In genomic region chr22:22682807-22683667, GRCh38 we compare ENCODE assay signal across 26 cellular contexts. TPM values are rescaled to one million over a fixed set of nuclear protein-coding genes. Genes with fewer than 3 reads are reported as not detected.
DNase-seq lines count a peak whose midpoint lies in the region; ATAC-seq and TF ChIP-seq lines count a peak whose summit lies in the region.
"Had no signal": no experiment of that assay in that cellular context is flagged by ENCODE, and none has a peak within 500 bp of the region (broad histone marks: within the 10 kb centered on the region; RNA-seq: fewer than 3 reads in every experiment).

No MANE protein-coding gene starts in this region.

- intact Hi-C loops in MCF 10A (cut with micrococcal nuclease) (no loop called here), breast epithelium (cut with DNase I; ENCODE audit: low total_unique reads) (no loop called here)

- TF ChIP-seq CTCF in MCF 10A (IDR thresholded peaks at IDR 0.05; ENCODE audit: unreplicated experiment) = no peak
- no peak for TF ChIP-seq CTCF in breast epithelium (IDR thresholded peaks at IDR 0.05)
- TF ChIP-seq CTCF in OCI-LY1 (IDR thresholded peaks at IDR 0.05; ENCODE audit: low read length) = no peak
- no peak for TF ChIP-seq CTCF in fibroblast of mammary gland (conservative IDR thresholded peaks at IDR 0.05; ENCODE audit: control insufficient read depth, insufficient read depth, low read depth, low read length)

- H3K27ac ChIP-seq in breast epithelium = no peak overlapping the region
- peak overlapping the region; percentile 99 for H3K27ac ChIP-seq in OCI-LY1 (ENCODE audit: low read depth, low read length, poor library complexity, severe bottlenecking)
- H3K27ac ChIP-seq: body of pancreas, parathyroid adenoma, SK-N-MC had no signal

- H3K9ac ChIP-seq in OCI-LY1 (ENCODE audit: low read length) = no peak overlapping the region; the same call in 1 of the 2 replicates
- H3K9ac ChIP-seq: parathyroid adenoma had no signal

- no peaks in the 10 kb centered on the region for H4K20me1 ChIP-seq in OCI-LY1 (ENCODE audit: insufficient read depth, low read length)

- no peak overlapping the region for H3K4me3 ChIP-seq in breast epithelium
- no peak overlapping the region for H3K4me3 ChIP-seq in OCI-LY1 (ENCODE audit: low read depth, low read length, poor library complexity, severe bottlenecking)
- no peak overlapping the region for H3K4me3 ChIP-seq in fibroblast of mammary gland (ENCODE audit: control insufficient read depth, low read depth, low read length)
- H3K4me3 ChIP-seq: body of pancreas, SK-N-MC had no signal

- no peaks in the 10 kb centered on the region for H3K9me3 ChIP-seq in breast epithelium
- H3K9me3 ChIP-seq in OCI-LY1 (ENCODE audit: low read length) = no peaks in the 10 kb centered on the region
- H3K9me3 ChIP-seq: body of pancreas had no signal

- no peaks in the 10 kb centered on the region for H3K36me3 Mint-ChIP-seq in MCF 10A (ENCODE audit: insufficient read depth, unreplicated experiment)
- H3K36me3 Mint-ChIP-seq: activated CD4-positive, alpha-beta memory T cell treated with anti-CD3 and anti-CD28 coated beads for 36 hours; CD4-positive, CD25-positive, alpha-beta regulatory T cell; type B pancreatic cell had no signal

- peaks cover 17% of the 10 kb centered on the region for H3K27me3 Mint-ChIP-seq in MCF 10A (ENCODE audit: insufficient read depth, unreplicated experiment)
- H3K27me3 Mint-ChIP-seq: activated B cell treated with CpG ODN at 0.5 μM for 24 hours; activated CD4-positive, alpha-beta memory T cell treated with anti-CD3 and anti-CD28 coated beads for 36 hours; stimulated activated naive CD8-positive, alpha-beta T cell treated with anti-CD3 and anti-CD28 coated beads, Interleukin-15, amount 100 ng/mL, for 72 hours had no signal

- H3K4me1 Mint-ChIP-seq in MCF 10A (ENCODE audit: insufficient read depth, unreplicated experiment) = peaks cover 5% of the 10 kb centered on the region
- H3K4me1 Mint-ChIP-seq: CD4-positive, CD25-positive, alpha-beta regulatory T cell; stimulated activated naive CD8-positive, alpha-beta T cell treated with anti-CD3 and anti-CD28 coated beads, Interleukin-15, amount 100 ng/mL, for 72 hours had no signal

- no peak overlapping the region for H3K4me2 ChIP-seq in OCI-LY1 (ENCODE audit: low read length)

- H2AFZ ChIP-seq in OCI-LY1 (ENCODE audit: low read length) = no peak overlapping the region
- H2AFZ ChIP-seq: parathyroid adenoma had no signal

- H3K27me3 ChIP-seq in breast epithelium (no peaks in the 10 kb centered on the region), OCI-LY1 (ENCODE audit: insufficient read depth, low read length) (no peaks in the 10 kb centered on the region)
- H3K27me3 ChIP-seq: body of pancreas had no signal

- BruUV-seq in MCF 10A (replicated peaks; lab: Mats Ljungman, UMichigan) = no TSS peak

- no peaks in the 10 kb centered on the region for H3F3A ChIP-seq in OCI-LY1 (ENCODE audit: insufficient read depth, low read length)

- CTCF ChIA-PET in MCF 10A (lab: Yijun Ruan, JAX) = interaction anchor here (1.7 to 3.7 kb wide), 2 partner anchors 10 to 16 kb away, joined by 14 to 17 read pairs; no protein-coding TSS in a partner anchor

- no peak for ATAC-seq in HG03457 (IDR thresholded peaks at IDR 0.05; ENCODE audit: unreplicated experiment)
- no peak for ATAC-seq in HG02571 (IDR thresholded peaks at IDR 0.05; ENCODE audit: unreplicated experiment)
- ATAC-seq in GM21717 (IDR thresholded peaks at IDR 0.05; ENCODE audit: unreplicated experiment) = no peak
- ATAC-seq: body of pancreas; stimulated activated naive CD8-positive, alpha-beta T cell treated with anti-CD3 and anti-CD28 coated beads, Interleukin-15, amount 100 ng/mL, for 72 hours had no signal

- H3K36me3 ChIP-seq in breast epithelium = no peaks in the 10 kb centered on the region
- H3K36me3 ChIP-seq in OCI-LY1 (ENCODE audit: insufficient read depth, low read length) = no peaks in the 10 kb centered on the region

- no peaks in the 10 kb centered on the region for H3K4me1 ChIP-seq in breast epithelium
- H3K4me1 ChIP-seq in OCI-LY1 (ENCODE audit: insufficient read depth, low read length, severe bottlenecking) = peaks cover 80% of the 10 kb centered on the region
- H3K4me1 ChIP-seq: body of pancreas, parathyroid adenoma had no signal

- POLR2A ChIA-PET in MCF 10A (lab: Yijun Ruan, JAX) = no interaction called here

- DNase-seq in MCF 10A (ENCODE audit: unreplicated experiment) = peak; percentile 34
- DNase-seq in breast epithelium (ENCODE audit: low spot score in 2 of 2) = no peak
- peak; percentile 63 for DNase-seq in fibroblast of mammary gland (ENCODE audit: low read depth)
- DNase-seq in NCI-H510A treated with DMSO at 0.1 percent for 48 hours (lab: John Stamatoyannopoulos, UW) = no peak
- DNase-seq: activated B cell treated with CpG ODN at 0.5 μM for 24 hours; activated CD4-positive, alpha-beta memory T cell treated with anti-CD3 and anti-CD28 coated beads for 36 hours; activated naive CD4-positive, alpha-beta T cell treated with anti-CD3 and anti-CD28 coated beads, Interleukin-2, amount 50 U/mL, for 16 hours; body of pancreas; CD4-positive, CD25-positive, alpha-beta regulatory T cell; cortex of kidney; DMS53; foreskin melanocyte; NCI-H774; stimulated activated CD4-positive, alpha-beta T cell treated with anti-CD3 and anti-CD28 coated beads, Interleukin-2, amount 100 ng/mL, for 24 hours; stimulated activated naive CD8-positive, alpha-beta T cell treated with anti-CD3 and anti-CD28 coated beads, Interleukin-15, amount 100 ng/mL, for 72 hours had no signal

- TF ChIP-seq POLR2A in breast epithelium (IDR thresholded peaks at IDR 0.05) = no peak

- no peaks in the 10 kb centered on the region for H3K9me2 ChIP-seq in OCI-LY1 (ENCODE audit: low read depth, low read length)

- H3K79me2 ChIP-seq in OCI-LY1 (ENCODE audit: insufficient read depth, low read length) = no peaks in the 10 kb centered on the region
- H3K79me2 ChIP-seq: parathyroid adenoma had no signal

- H3K27ac Mint-ChIP-seq in MCF 10A (ENCODE audit: low read depth, unreplicated experiment) = no peak overlapping the region
- H3K27ac Mint-ChIP-seq: activated B cell treated with CpG ODN at 0.5 μM for 24 hours; activated CD4-positive, alpha-beta memory T cell treated with anti-CD3 and anti-CD28 coated beads for 36 hours; stimulated activated naive CD8-positive, alpha-beta T cell treated with anti-CD3 and anti-CD28 coated beads, Interleukin-15, amount 100 ng/mL, for 72 hours; T-helper 2 cell treated with Interferon-gamma antibody and Interleukin-4, amounts not matched to agents 5 μg/mL and 100 μg/mL, for 36 hours; type B pancreatic cell had no signal

- H3K9me3 Mint-ChIP-seq in MCF 10A (ENCODE audit: unreplicated experiment) = no peaks in the 10 kb centered on the region
- H3K9me3 Mint-ChIP-seq: activated B cell treated with CpG ODN at 0.5 μM for 24 hours; activated CD4-positive, alpha-beta memory T cell treated with anti-CD3 and anti-CD28 coated beads for 36 hours; CD4-positive, CD25-positive, alpha-beta regulatory T cell; stimulated activated naive CD8-positive, alpha-beta T cell treated with anti-CD3 and anti-CD28 coated beads, Interleukin-15, amount 100 ng/mL, for 72 hours; T-helper 2 cell treated with Interferon-gamma antibody and Interleukin-4, amounts not matched to agents 5 μg/mL and 100 μg/mL, for 36 hours; type B pancreatic cell had no signal

- no peak overlapping the region for H3K4me3 Mint-ChIP-seq in MCF 10A (ENCODE audit: unreplicated experiment)
- H3K4me3 Mint-ChIP-seq: activated B cell treated with CpG ODN at 0.5 μM for 24 hours; activated CD4-positive, alpha-beta memory T cell treated with anti-CD3 and anti-CD28 coated beads for 36 hours; CD4-positive, CD25-positive, alpha-beta regulatory T cell; stimulated activated naive CD8-positive, alpha-beta T cell treated with anti-CD3 and anti-CD28 coated beads, Interleukin-15, amount 100 ng/mL, for 72 hours; T-helper 2 cell treated with Interferon-gamma antibody and Interleukin-4, amounts not matched to agents 5 μg/mL and 100 μg/mL, for 36 hours; type B pancreatic cell had no signal

RNA-seq across cellular contexts. Expression of gene GGTLC2, which starts 38.6 kb away (rescaled TPM):
- total RNA-seq in MCF 10A (2022) = not detected in 2 replicates
- not detected for total RNA-seq in breast epithelium
- total RNA-seq: A673; activated B cell treated with CpG ODN at 0.5 μM for 24 hours; activated CD4-positive, alpha-beta memory T cell treated with anti-CD3 and anti-CD28 coated beads for 36 hours; body of pancreas; CD4-positive, CD25-positive, alpha-beta regulatory T cell; kidney epithelial cell; LHCN-M2 had no signal

Comparison
In these comparisons a context has a peak if more than half of its experiments do, and no peak if none do; other contexts are left out.
1. DNase-seq: peak in MCF 10A (single experiment) and fibroblast of mammary gland (single experiment); none in breast epithelium (0 of 2) and NCI-H510A treated with DMSO at 0.1 percent for 48 hours (single experiment).